16 cellular contexts compared by ENCODE assay signal in genomic region chr11:65630215-65630614, GRCh38. TPM values are rescaled to one million over a fixed set of nuclear protein-coding genes. Genes with fewer than 3 reads are reported as not detected.
DNase-seq lines count a peak whose midpoint lies in the region; ATAC-seq, FAIRE-seq and TF ChIP-seq lines count a peak whose summit lies in the region.
"Had no signal": no experiment of that assay in that cellular context is flagged by ENCODE, and none has a peak within 500 bp of the region (broad histone marks: within the 10 kb centered on the region; RNA-seq: fewer than 3 reads in every experiment).

No MANE protein-coding gene starts in this region.

- no peak overlapping the region for H3K18ac ChIP-seq in neuronal stem cell (ENCODE audit: low read length)

- H3K27me3 Mint-ChIP-seq in CD4-positive, alpha-beta T cell, result no peaks in the 10 kb centered on the region
- no peaks in the 10 kb centered on the region for H3K27me3 Mint-ChIP-seq in activated naive CD4-positive, alpha-beta T cell treated with anti-CD3 and anti-CD28 coated beads for 36 hours (ENCODE audit: low read depth)
- H3K27me3 Mint-ChIP-seq: B cell; CD4-positive, alpha-beta memory T cell had no signal

- peaks cover 63% of the 10 kb centered on the region for H3K36me3 Mint-ChIP-seq in CD4-positive, alpha-beta T cell (ENCODE audit: low read depth)
- peaks cover 10% of the 10 kb centered on the region for H3K36me3 Mint-ChIP-seq in activated naive CD4-positive, alpha-beta T cell treated with anti-CD3 and anti-CD28 coated beads for 36 hours (ENCODE audit: low read depth)

- no peak overlapping the region for H3K9ac ChIP-seq in neuronal stem cell (ENCODE audit: low read depth, low read length, poor library complexity)

- H2BK12ac ChIP-seq in neuronal stem cell (ENCODE audit: low read length), result no peak overlapping the region

- H3K4me2 ChIP-seq in neuronal stem cell (ENCODE audit: insufficient read depth, low read length, poor library complexity, severe bottlenecking), result no peak overlapping the region

- H3K27ac ChIP-seq in CD4-positive, alpha-beta T cell (ENCODE audit: low read depth, low read length), result peak overlapping the region; percentile 10
- H3K27ac ChIP-seq in heart right ventricle, result peak overlapping the region in 1 of 10 donors; percentile 19
- H3K27ac ChIP-seq in neuronal stem cell (replicated peaks; ENCODE audit: low read length), result no peak overlapping the region

- H3K79me1 ChIP-seq in neuronal stem cell (ENCODE audit: low read depth, low read length), result peaks cover 2% of the 10 kb centered on the region

- WGBS in heart right ventricle, 2 donors, result 62 to 70% methylated on average over 11 of the region's 11 CpGs
- WGBS in neuronal stem cell (ENCODE audit: extremely low coverage in 2 of 2, insufficient read length in 2 of 2, insufficient replicate concordance in 1 of 2), 2 donors, result no CpG with 5 or more reads among the region's 11 CpGs

- no peak for ATAC-seq in CD4-positive, alpha-beta T cell (ENCODE audit: poor library complexity)
- ATAC-seq in heart right ventricle, result peak in 7 of 8 donors; percentile 31 to 70 (median 42)

- no peak overlapping the region for H2BK15ac ChIP-seq in neuronal stem cell (ENCODE audit: low read length)

- no peak overlapping the region for H3K27ac Mint-ChIP-seq in CD4-positive, alpha-beta T cell
- no peak overlapping the region for H3K27ac Mint-ChIP-seq in activated naive CD4-positive, alpha-beta T cell treated with anti-CD3 and anti-CD28 coated beads for 36 hours

- CTCF ChIA-PET in CD4-positive, alpha-beta T cell (lab: Charles Lee), result no interaction called here
- CTCF ChIA-PET in activated naive CD4-positive, alpha-beta T cell treated with anti-CD3 and anti-CD28 coated beads for 36 hours (lab: Charles Lee), result no interaction called here

- H3K9me3 Mint-ChIP-seq in CD4-positive, alpha-beta T cell, result no peaks in the 10 kb centered on the region
- no peaks in the 10 kb centered on the region for H3K9me3 Mint-ChIP-seq in activated naive CD4-positive, alpha-beta T cell treated with anti-CD3 and anti-CD28 coated beads for 36 hours
- H3K9me3 Mint-ChIP-seq: CD4-positive, alpha-beta memory T cell had no signal

- no peak for TF ChIP-seq CTCF in CD4-positive, alpha-beta T cell (IDR thresholded peaks at IDR 0.05)
- no peak for TF ChIP-seq CTCF in heart right ventricle (IDR thresholded peaks at IDR 0.05)

- H3K36me3 ChIP-seq in heart right ventricle (peaks cover 3 to 100% (median 68%) of the 10 kb centered on the region in 9 donors), neuronal stem cell (replicated peaks in 1 of 2; ENCODE audit: control insufficient read depth in 2 of 2, insufficient read depth in 2 of 2, low read length in 2 of 2) (peaks cover 64 to 89% of the 10 kb centered on the region in 2 donors)

- no peak overlapping the region for H3K4ac ChIP-seq in neuronal stem cell (ENCODE audit: low read length)

- no peak overlapping the region for H2AFZ ChIP-seq in neuronal stem cell (ENCODE audit: low read length)

- H3K4me3 Mint-ChIP-seq in CD4-positive, alpha-beta T cell, result no peak overlapping the region
- H3K4me3 Mint-ChIP-seq in activated naive CD4-positive, alpha-beta T cell treated with anti-CD3 and anti-CD28 coated beads for 36 hours, result no peak overlapping the region
- H3K4me3 Mint-ChIP-seq: B cell; CD4-positive, alpha-beta memory T cell had no signal

- no peak overlapping the region for H2BK120ac ChIP-seq in neuronal stem cell (ENCODE audit: low read depth, low read length)

- POLR2A ChIA-PET in CD4-positive, alpha-beta T cell (lab: Charles Lee), result interaction anchor here (1.0 kb wide), 1 partner anchor 8 kb away, joined by 3 read pairs; the partner anchor contains the start of gene SIPA1

- no peaks in the 10 kb centered on the region for H3K27me3 ChIP-seq in CD4-positive, alpha-beta T cell (ENCODE audit: control insufficient read depth, insufficient read depth, low read length)
- H3K27me3 ChIP-seq in heart right ventricle (no peaks in the 10 kb centered on the region), neuronal stem cell (ENCODE audit: control insufficient read depth in 3 of 3, insufficient read depth in 3 of 3, low read depth in 1 of 3, low read length in 3 of 3) (peaks cover 0 to 1% (median 0%) of the 10 kb centered on the region in 3 experiments)

- no peak overlapping the region for H2AK5ac ChIP-seq in neuronal stem cell (ENCODE audit: low read depth, low read length)

- no peak for DNase-seq in CD4-positive, alpha-beta T cell
- DNase-seq in HTR-8/SVneo (ENCODE audit: insufficient read length, low spot score) (no peak), heart right ventricle (peak; percentile 61 to 63), neuronal stem cell (ENCODE audit: low spot score) (no peak), T1000 (lab: John Stamatoyannopoulos, UW) (no peak), NCI-H524 (lab: John Stamatoyannopoulos, UW) (no peak)
- no peak for DNase-seq in activated naive CD4-positive, alpha-beta T cell treated with anti-CD3 and anti-CD28 coated beads for 36 hours
- DNase-seq: C1 segment of cervical spinal cord; CD4-positive, alpha-beta memory T cell; DMS79 had no signal

- peaks cover 23% of the 10 kb centered on the region for H3K4me1 Mint-ChIP-seq in CD4-positive, alpha-beta T cell (ENCODE audit: low read depth)
- peaks cover 9% of the 10 kb centered on the region for H3K4me1 Mint-ChIP-seq in activated naive CD4-positive, alpha-beta T cell treated with anti-CD3 and anti-CD28 coated beads for 36 hours (ENCODE audit: low read depth)

- peak; percentile 20 for FAIRE-seq in HTR-8/SVneo (lab: Jason Lieb, UNC)
- FAIRE-seq: A204.1, GM12891, H1 had no signal

- no peak overlapping the region for H4K91ac ChIP-seq in neuronal stem cell (ENCODE audit: low read depth, low read length, poor library complexity)

- no peaks in the 10 kb centered on the region for H3K9me3 ChIP-seq in CD4-positive, alpha-beta T cell (ENCODE audit: control insufficient read depth, low read length)
- H3K9me3 ChIP-seq in heart right ventricle (no peaks in the 10 kb centered on the region), neuronal stem cell (replicated peaks in 1 of 2; ENCODE audit: control insufficient read depth in 2 of 2, insufficient read depth in 1 of 2, low read depth in 1 of 2, low read length in 2 of 2) (peaks cover 0 to 2% of the 10 kb centered on the region in 2 donors)
- H3K9me3 ChIP-seq: HAP-1 had no signal

- H3K4me1 ChIP-seq in heart right ventricle (peaks cover 0 to 22% (median 7%) of the 10 kb centered on the region in 9 donors), neuronal stem cell (ENCODE audit: control insufficient read depth in 2 of 2, insufficient read depth in 1 of 2, low read depth in 1 of 2, low read length in 2 of 2) (no peaks in the 10 kb centered on the region)
- H3K4me1 ChIP-seq: HAP-1 had no signal

- intact Hi-C loops in CD4-positive, alpha-beta T cell (cut with DNase I, micrococcal nuclease), result no loop called here
- intact Hi-C loops in heart right ventricle (cut with DNase I), result loop anchor here in 3 of 10 donors (10.0 kb wide), 3 partner anchors 65 to 355 kb away; partner anchors contain the start of gene SNX32 (in 1 of the 3)
- intact Hi-C loops in activated naive CD4-positive, alpha-beta T cell treated with anti-CD3 and anti-CD28 coated beads for 36 hours (cut with micrococcal nuclease), result no loop called here

- no peak overlapping the region for H4K8ac ChIP-seq in neuronal stem cell (ENCODE audit: low read depth, low read length)

- H3K4me3 ChIP-seq in heart right ventricle, result no peak overlapping the region
- H3K4me3 ChIP-seq in neuronal stem cell (ENCODE audit: low read length in 2 of 2), result no peak overlapping the region
- H3K4me3 ChIP-seq: HAP-1 had no signal

- peak overlapping the region; percentile 80 for H3K23ac ChIP-seq in neuronal stem cell (ENCODE audit: low read depth, low read length, poor library complexity)

- no peak overlapping the region for H2BK5ac ChIP-seq in neuronal stem cell (ENCODE audit: low read length)

- H3K14ac ChIP-seq in neuronal stem cell (ENCODE audit: low read length), result peak overlapping the region; percentile 21

RNA-seq across cellular contexts. Expression of gene SIPA1, which starts 7.7 kb away (rescaled TPM):
- total RNA-seq in CD4-positive, alpha-beta T cell, result 100 to 1,000 TPM; 272 to 298 TPM
- total RNA-seq in heart right ventricle, result 10 to 100 TPM; 11.8 to 39.7 (median 15.6) TPM
- polyA plus RNA-seq in heart right ventricle, result 10 to 100 TPM; 32.6 to 85.9 TPM
- 13.1 TPM for polyA plus RNA-seq in neuronal stem cell (2013, experiment 1 of 2)
- 15.5 TPM for polyA plus RNA-seq in neuronal stem cell (2013, experiment 2 of 2)
- 100 to 1,000 TPM; 146 to 150 TPM for total RNA-seq in activated naive CD4-positive, alpha-beta T cell treated with anti-CD3 and anti-CD28 coated beads for 36 hours

RNA-seq across cellular contexts. Expression of gene PCNX3, which starts 14.6 kb away (rescaled TPM):
- total RNA-seq in CD4-positive, alpha-beta T cell, result 10 to 100 TPM; 37.3 to 40.5 TPM
- 10 to 100 TPM in 9 of 10 donors, 1 to 10 TPM in 1; 9.4 to 16.9 (median 11.7) TPM for total RNA-seq in heart right ventricle
- 10 to 100 TPM in 1 of 2 donors, 1 to 10 TPM in 1; 9.7 to 11.6 TPM for polyA plus RNA-seq in heart right ventricle
- polyA plus RNA-seq in neuronal stem cell (2013, experiment 1 of 2), result 11.7 TPM
- polyA plus RNA-seq in neuronal stem cell (2013, experiment 2 of 2), result 11.4 TPM
- total RNA-seq in activated naive CD4-positive, alpha-beta T cell treated with anti-CD3 and anti-CD28 coated beads for 36 hours, result 10 to 100 TPM; 21.6 to 24.7 TPM

RNA-seq across cellular contexts. Expression of gene MAP3K11, which starts 16.2 kb away (rescaled TPM):
- total RNA-seq in CD4-positive, alpha-beta T cell, result 10 to 100 TPM; 45.2 to 45.8 TPM
- 10 to 100 TPM; 23.1 to 45.6 (median 34.2) TPM for total RNA-seq in heart right ventricle
- 10 to 100 TPM; 32.5 to 69.9 TPM for polyA plus RNA-seq in heart right ventricle
- 34.0 TPM for polyA plus RNA-seq in neuronal stem cell (2013, experiment 1 of 2)
- 32.6 TPM for polyA plus RNA-seq in neuronal stem cell (2013, experiment 2 of 2)
- 10 to 100 TPM; 28.9 to 32.7 TPM for total RNA-seq in activated naive CD4-positive, alpha-beta T cell treated with anti-CD3 and anti-CD28 coated beads for 36 hours

RNA-seq across cellular contexts. Expression of gene RELA, which starts 32.5 kb away (rescaled TPM):
- 100 to 1,000 TPM; 379 to 382 TPM for total RNA-seq in CD4-positive, alpha-beta T cell
- 10 to 100 TPM; 30.7 to 55.2 (median 40.0) TPM for total RNA-seq in heart right ventricle
- 10 to 100 TPM; 28.9 to 38.3 TPM for polyA plus RNA-seq in heart right ventricle
- polyA plus RNA-seq in neuronal stem cell (2013, experiment 1 of 2), result 26.0 TPM
- polyA plus RNA-seq in neuronal stem cell (2013, experiment 2 of 2), result 24.2 TPM
- 10 to 100 TPM; 66.9 to 68.5 TPM for total RNA-seq in activated naive CD4-positive, alpha-beta T cell treated with anti-CD3 and anti-CD28 coated beads for 36 hours

RNA-seq across cellular contexts. Expression of gene KCNK7, which starts 34.6 kb away (rescaled TPM):
- total RNA-seq in CD4-positive, alpha-beta T cell, result 1 to 10 TPM; 4.9 to 5.0 TPM
- 1 to 10 TPM in 2 of 10 donors, under 1 TPM in 6, not detected in 2; 0.22 to 1.5 (median 0.35) TPM for total RNA-seq in heart right ventricle
- 1 to 10 TPM in 1 of 2 donors, under 1 TPM in 1; 0.48 to 1.4 TPM for polyA plus RNA-seq in heart right ventricle
- 0.06 TPM for polyA plus RNA-seq in neuronal stem cell (2013, experiment 1 of 2)
- polyA plus RNA-seq in neuronal stem cell (2013, experiment 2 of 2), result 0.08 TPM
- total RNA-seq in activated naive CD4-positive, alpha-beta T cell treated with anti-CD3 and anti-CD28 coated beads for 36 hours, result under 1 TPM in 1 of 2 experiments, not detected in 1; 0.35 TPM
- total RNA-seq: G401 had no signal

Comparison
In these comparisons a context has a peak if more than half of its experiments do, and no peak if none do; other contexts are left out.
1. DNase-seq: peak in heart right ventricle (2 of 2); none in CD4-positive, alpha-beta T cell (0 of 10), HTR-8/SVneo (single experiment), neuronal stem cell (single experiment), T1000 (single experiment), NCI-H524 (0 of 2) and activated naive CD4-positive, alpha-beta T cell treated with anti-CD3 and anti-CD28 coated beads for 36 hours (single experiment).